ENCODE assay signal across 18 cellular contexts in genomic region chr5:39149966-39150365, GRCh38.
DNase-seq lines count a peak whose midpoint lies in the region; ATAC-seq and TF ChIP-seq lines count a peak whose summit lies in the region.
"Had no signal": no experiment of that assay in that cellular context is flagged by ENCODE, and none has a peak within 500 bp of the region (broad histone marks: within the 10 kb centered on the region; RNA-seq: fewer than 3 reads in every experiment).

No MANE protein-coding gene starts in this region.

- no peaks in the 10 kb centered on the region for H3K36me3 ChIP-seq in neuronal stem cell (replicated peaks in 1 of 2; ENCODE audit: control insufficient read depth in 2 of 2, insufficient read depth in 2 of 2, low read length in 2 of 2)
- no peaks in the 10 kb centered on the region for H3K36me3 ChIP-seq in upper lobe of left lung
- no peaks in the 10 kb centered on the region for H3K36me3 ChIP-seq in colonic mucosa

- H3K4me3 Mint-ChIP-seq in activated CD8-positive, alpha-beta memory T cell treated with anti-CD3 and anti-CD28 coated beads, Interleukin-2, amount 10 ng/mL, durations not matched to agents 7 days and 5 days: no peak overlapping the region
- no peak overlapping the region for H3K4me3 Mint-ChIP-seq in IgD-negative memory B cell
- no peak overlapping the region for H3K4me3 Mint-ChIP-seq in activated naive CD8-positive, alpha-beta T cell treated with anti-CD3 and anti-CD28 coated beads for 36 hours
- H3K4me3 Mint-ChIP-seq: nephron progenitor cell had no signal

- no peaks in the 10 kb centered on the region for H3K4me1 ChIP-seq in neuronal stem cell (ENCODE audit: control insufficient read depth in 2 of 2, insufficient read depth in 1 of 2, low read depth in 1 of 2, low read length in 2 of 2)
- peaks cover 0 to 5% (median 1%) of the 10 kb centered on the region in 4 donors for H3K4me1 ChIP-seq in upper lobe of left lung
- no peaks in the 10 kb centered on the region for H3K4me1 ChIP-seq in colonic mucosa

- H2AFZ ChIP-seq in neuronal stem cell (ENCODE audit: low read length): peak overlapping the region; percentile 39

- no peaks in the 10 kb centered on the region for H3K9me3 Mint-ChIP-seq in activated CD8-positive, alpha-beta memory T cell treated with anti-CD3 and anti-CD28 coated beads, Interleukin-2, amount 10 ng/mL, durations not matched to agents 7 days and 5 days (ENCODE audit: low read depth)
- H3K9me3 Mint-ChIP-seq in IgD-negative memory B cell: no peaks in the 10 kb centered on the region
- H3K9me3 Mint-ChIP-seq in activated naive CD8-positive, alpha-beta T cell treated with anti-CD3 and anti-CD28 coated beads for 36 hours: no peaks in the 10 kb centered on the region
- H3K9me3 Mint-ChIP-seq: nephron progenitor cell had no signal

- H3K4me1 Mint-ChIP-seq in activated CD8-positive, alpha-beta memory T cell treated with anti-CD3 and anti-CD28 coated beads, Interleukin-2, amount 10 ng/mL, durations not matched to agents 7 days and 5 days: peaks cover 52% of the 10 kb centered on the region
- peaks cover 6 to 29% (median 24%) of the 10 kb centered on the region in 3 donors for H3K4me1 Mint-ChIP-seq in IgD-negative memory B cell
- H3K4me1 Mint-ChIP-seq in activated naive CD8-positive, alpha-beta T cell treated with anti-CD3 and anti-CD28 coated beads for 36 hours: peaks cover 67% of the 10 kb centered on the region

- no peak overlapping the region for H3K23ac ChIP-seq in neuronal stem cell (ENCODE audit: low read depth, low read length, poor library complexity)

- no peaks in the 10 kb centered on the region for H3K79me1 ChIP-seq in neuronal stem cell (ENCODE audit: low read depth, low read length)

- no peak overlapping the region for H4K8ac ChIP-seq in neuronal stem cell (ENCODE audit: low read depth, low read length)

- peak overlapping the region; percentile 62 for H3K27ac Mint-ChIP-seq in activated CD8-positive, alpha-beta memory T cell treated with anti-CD3 and anti-CD28 coated beads, Interleukin-2, amount 10 ng/mL, durations not matched to agents 7 days and 5 days
- peak overlapping the region in 2 of 3 donors; percentile 30 to 60 for H3K27ac Mint-ChIP-seq in IgD-negative memory B cell
- H3K27ac Mint-ChIP-seq in activated naive CD8-positive, alpha-beta T cell treated with anti-CD3 and anti-CD28 coated beads for 36 hours: peak overlapping the region; percentile 61

- H2AK5ac ChIP-seq in neuronal stem cell (ENCODE audit: low read depth, low read length): no peak overlapping the region

- no peak overlapping the region for H2BK15ac ChIP-seq in neuronal stem cell (ENCODE audit: low read length)

- no CpG with 5 or more reads among the region's 4 CpGs for WGBS in neuronal stem cell (ENCODE audit: extremely low coverage in 2 of 2, insufficient read length in 2 of 2, insufficient replicate concordance in 1 of 2), 2 donors
- WGBS in upper lobe of left lung, 2 donors: 94% methylated on average over 4 of the region's 4 CpGs

- no peak overlapping the region for H3K4ac ChIP-seq in neuronal stem cell (ENCODE audit: low read length)

- H3K9ac ChIP-seq in neuronal stem cell (ENCODE audit: low read depth, low read length, poor library complexity) (no peak overlapping the region), colonic mucosa (ENCODE audit: low read depth in 2 of 2, low read length in 2 of 2) (no peak overlapping the region)

- H3K18ac ChIP-seq in neuronal stem cell (ENCODE audit: low read length): no peak overlapping the region

- no peak overlapping the region for H2BK120ac ChIP-seq in neuronal stem cell (ENCODE audit: low read depth, low read length)

- H3K9me3 ChIP-seq in neuronal stem cell (replicated peaks in 1 of 2; ENCODE audit: control insufficient read depth in 2 of 2, insufficient read depth in 1 of 2, low read depth in 1 of 2, low read length in 2 of 2): no peaks in the 10 kb centered on the region
- H3K9me3 ChIP-seq in upper lobe of left lung: no peaks in the 10 kb centered on the region
- H3K9me3 ChIP-seq in colonic mucosa: no peaks in the 10 kb centered on the region
- H3K9me3 ChIP-seq: heart left ventricle had no signal

- no peak for TF ChIP-seq CTCF in upper lobe of left lung (IDR thresholded peaks at IDR 0.05)
- TF ChIP-seq CTCF in colonic mucosa (IDR thresholded peaks at IDR 0.05): no peak

- no peak overlapping the region for H2BK12ac ChIP-seq in neuronal stem cell (ENCODE audit: low read length)

- no peak overlapping the region for H4K91ac ChIP-seq in neuronal stem cell (ENCODE audit: low read depth, low read length, poor library complexity)

- no peaks in the 10 kb centered on the region for H3K27me3 Mint-ChIP-seq in activated CD8-positive, alpha-beta memory T cell treated with anti-CD3 and anti-CD28 coated beads, Interleukin-2, amount 10 ng/mL, durations not matched to agents 7 days and 5 days
- H3K27me3 Mint-ChIP-seq in IgD-negative memory B cell: no peaks in the 10 kb centered on the region
- H3K27me3 Mint-ChIP-seq in activated naive CD8-positive, alpha-beta T cell treated with anti-CD3 and anti-CD28 coated beads for 36 hours: no peaks in the 10 kb centered on the region

- no peak overlapping the region for H3K14ac ChIP-seq in neuronal stem cell (ENCODE audit: low read length)

- TF ChIP-seq EP300 in upper lobe of left lung (IDR thresholded peaks at IDR 0.05): no peak

- H3K27me3 ChIP-seq in neuronal stem cell (ENCODE audit: control insufficient read depth in 3 of 3, insufficient read depth in 3 of 3, low read depth in 1 of 3, low read length in 3 of 3) (no peaks in the 10 kb centered on the region), upper lobe of left lung (no peaks in the 10 kb centered on the region), colonic mucosa (no peaks in the 10 kb centered on the region)
- H3K27me3 ChIP-seq: heart left ventricle had no signal

- H3K36me3 Mint-ChIP-seq in activated CD8-positive, alpha-beta memory T cell treated with anti-CD3 and anti-CD28 coated beads, Interleukin-2, amount 10 ng/mL, durations not matched to agents 7 days and 5 days: peaks cover 50% of the 10 kb centered on the region
- H3K36me3 Mint-ChIP-seq in IgD-negative memory B cell: no peaks in the 10 kb centered on the region
- H3K36me3 Mint-ChIP-seq in activated naive CD8-positive, alpha-beta T cell treated with anti-CD3 and anti-CD28 coated beads for 36 hours: peaks cover 38% of the 10 kb centered on the region

- CTCF ChIA-PET in activated CD8-positive, alpha-beta memory T cell treated with anti-CD3 and anti-CD28 coated beads, Interleukin-2, amount 10 ng/mL, durations not matched to agents 7 days and 5 days (lab: Charles Lee): interaction anchor here (0.8 to 2.3 kb wide), 5 partner anchors 41 to 133 kb away, joined by 3 to 14 read pairs (median 9); no protein-coding TSS in a partner anchor

- H3K4me2 ChIP-seq in neuronal stem cell (ENCODE audit: insufficient read depth, low read length, poor library complexity, severe bottlenecking): no peak overlapping the region

- ATAC-seq in activated CD8-positive, alpha-beta memory T cell treated with anti-CD3 and anti-CD28 coated beads, Interleukin-2, amount 10 ng/mL, durations not matched to agents 7 days and 5 days: no peak
- ATAC-seq in upper lobe of left lung (ENCODE audit: low FRiP score in 2 of 2): no peak
- ATAC-seq: esophagus mucosa, heart left ventricle, Right ventricle myocardium inferior had no signal

- H2BK5ac ChIP-seq in neuronal stem cell (ENCODE audit: low read length): no peak overlapping the region

- DNase-seq in activated CD8-positive, alpha-beta memory T cell treated with anti-CD3 and anti-CD28 coated beads, Interleukin-2, amount 10 ng/mL, durations not matched to agents 7 days and 5 days: no peak
- no peak for DNase-seq in activated CD8-positive, alpha-beta memory T cell treated with anti-CD3 and anti-CD28 coated beads, Interleukin-2, amount 50 U/mL, for 4 hours
- DNase-seq in activated naive CD8-positive, alpha-beta T cell treated with anti-CD3 and anti-CD28 coated beads for 36 hours: no peak
- no peak for DNase-seq in neuronal stem cell (ENCODE audit: low spot score)
- no peak for DNase-seq in upper lobe of left lung
- DNase-seq in dedifferentiated amniotic fluid mesenchymal stem cell (ENCODE audit: extremely low spot score): no peak
- no peak for DNase-seq in colonic mucosa
- DNase-seq: activated CD4-positive, alpha-beta T cell treated with anti-CD3 and anti-CD28 coated beads for 1 hour; COR-L47; heart left ventricle; islet precursor cell; NCI-H1417 treated with DMSO at 0.1 percent for 48 hours; nephron progenitor cell; retina; stimulated activated naive CD4-positive, alpha-beta T cell treated with Interleukin-2 at 50 U/mL for 16 hours had no signal

- H3K4me3 ChIP-seq in neuronal stem cell (ENCODE audit: low read length in 2 of 2): no peak overlapping the region
- H3K4me3 ChIP-seq in upper lobe of left lung: no peak overlapping the region
- no peak overlapping the region for H3K4me3 ChIP-seq in colonic mucosa
- H3K4me3 ChIP-seq: heart left ventricle had no signal

- H3K27ac ChIP-seq in neuronal stem cell (replicated peaks; ENCODE audit: low read length) (no peak overlapping the region), upper lobe of left lung (no peak overlapping the region), colonic mucosa (no peak overlapping the region)

- no peak for TF ChIP-seq POLR2A in upper lobe of left lung (IDR thresholded peaks at IDR 0.05)

- intact Hi-C loops in colonic mucosa (cut with DNase I): no loop called here
